12 cellular contexts compared by ENCODE assay signal in the genomic region with DNA sequence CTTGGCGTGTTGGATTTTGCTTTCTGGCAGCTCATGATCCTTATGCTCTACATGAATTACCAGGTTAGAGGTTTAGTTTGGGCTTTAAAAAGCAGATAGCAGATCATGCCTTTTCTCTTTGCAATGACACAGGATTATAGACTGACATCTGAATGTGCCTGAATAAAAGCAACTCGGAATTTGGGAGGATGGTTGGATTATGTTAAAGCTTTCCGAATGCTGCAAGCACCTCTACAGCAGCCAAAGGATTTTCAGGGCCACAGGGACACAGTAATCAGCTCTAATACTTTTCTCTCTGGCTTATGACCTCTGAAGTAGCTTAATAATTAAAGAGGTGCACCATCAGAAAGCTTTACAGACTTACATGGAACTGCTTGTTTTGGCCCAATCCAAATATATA.
DNase-seq lines count a peak whose midpoint lies in the region; ATAC-seq and TF ChIP-seq lines count a peak whose summit lies in the region.
"Had no signal": no experiment of that assay in that cellular context is flagged by ENCODE, and none has a peak within 500 bp of the region (broad histone marks: within the 10 kb centered on the region; RNA-seq: fewer than 3 reads in every experiment).

No MANE protein-coding gene starts in this region.

- H3K9me3 Mint-ChIP-seq in neural progenitor cell (no peaks in the 10 kb centered on the region), mesothelial cell of epicardium (no peaks in the 10 kb centered on the region)
- H3K9me3 Mint-ChIP-seq: CD4-positive, alpha-beta T cell; HFFc6 had no signal

- no peaks in the 10 kb centered on the region for H3K36me3 Mint-ChIP-seq in neural progenitor cell
- no peaks in the 10 kb centered on the region for H3K36me3 Mint-ChIP-seq in mesothelial cell of epicardium

- H3K4me1 ChIP-seq in neural progenitor cell: peaks cover 13% of the 10 kb centered on the region

- no peak overlapping the region for H3K4me2 ChIP-seq in neural progenitor cell

- no peaks in the 10 kb centered on the region for H4K20me1 ChIP-seq in neural progenitor cell (ENCODE audit: low read depth)

- H3K4me3 ChIP-seq in neural progenitor cell: no peak overlapping the region

- no peaks in the 10 kb centered on the region for H3K27me3 ChIP-seq in neural progenitor cell

- H3K4me1 Mint-ChIP-seq in neural progenitor cell: peaks cover 14% of the 10 kb centered on the region
- peaks cover 31% of the 10 kb centered on the region for H3K4me1 Mint-ChIP-seq in mesothelial cell of epicardium

- H3K9me3 ChIP-seq in neural progenitor cell (ENCODE audit: low read depth): no peaks in the 10 kb centered on the region

- in situ Hi-C loops in G401 (cut with HindIII; ENCODE audit: low sequenced_read_pairs): no loop called here

- no peak overlapping the region for H3K9ac ChIP-seq in neural progenitor cell

- H3F3A ChIP-seq in neural progenitor cell (ENCODE audit: low read depth): no peaks in the 10 kb centered on the region

- no peak overlapping the region for H3K27ac Mint-ChIP-seq in neural progenitor cell
- H3K27ac Mint-ChIP-seq in mesothelial cell of epicardium: no peak overlapping the region
- H3K27ac Mint-ChIP-seq: B cell; CD4-positive, alpha-beta T cell; HFFc6 had no signal

- H3K27me3 Mint-ChIP-seq in neural progenitor cell (ENCODE audit: insufficient read depth, low read depth): peaks cover 2% of the 10 kb centered on the region
- peaks cover 1% of the 10 kb centered on the region for H3K27me3 Mint-ChIP-seq in mesothelial cell of epicardium (ENCODE audit: low read depth)
- H3K27me3 Mint-ChIP-seq: B cell; CD4-positive, alpha-beta T cell had no signal

- peak; percentile 62 for DNase-seq in G401 (ENCODE audit: low spot score)
- DNase-seq in cerebellar cortex (ENCODE audit: low spot score): peak; percentile 59
- DNase-seq in neural progenitor cell (ENCODE audit: low spot score): no peak
- DNase-seq in cerebellar nuclear complex (lab: John Stamatoyannopoulos, UW): no peak
- DNase-seq in Kasumi-1 (lab: John Stamatoyannopoulos, UW): no peak
- DNase-seq in sciatic nerve (ENCODE audit: low spot score): no peak
- DNase-seq in mesothelial cell of epicardium (ENCODE audit: low spot score in 2 of 2, unreplicated experiment in 2 of 2): no peak
- DNase-seq: CD4-positive, alpha-beta T cell; DND-41; GF-D8 had no signal

- H3K27ac ChIP-seq in neural progenitor cell: no peak overlapping the region

- H3K4me3 Mint-ChIP-seq in neural progenitor cell (no peak overlapping the region), mesothelial cell of epicardium (no peak overlapping the region)
- H3K4me3 Mint-ChIP-seq: B cell; CD4-positive, alpha-beta T cell; HFFc6 had no signal

- H3K36me3 ChIP-seq in neural progenitor cell: no peaks in the 10 kb centered on the region

- no peak for ATAC-seq in sciatic nerve

- intact Hi-C loops in sciatic nerve (cut with DNase I): no loop called here

- no peak for TF ChIP-seq CTCF in neural progenitor cell (IDR thresholded peaks at IDR 0.05)
- no peak for TF ChIP-seq CTCF in mesothelial cell of epicardium (IDR thresholded peaks at IDR 0.05; ENCODE audit: unreplicated experiment)

- H3K79me2 ChIP-seq in neural progenitor cell (ENCODE audit: low read depth): no peaks in the 10 kb centered on the region

- peak overlapping the region; percentile 11 for H2AFZ ChIP-seq in neural progenitor cell (replicated peaks)

Comparison
In these comparisons a context has a peak if more than half of its experiments do, and no peak if none do; other contexts are left out.
1. DNase-seq: peak in G401 (single experiment) and cerebellar cortex (single experiment); none in neural progenitor cell (single experiment), cerebellar nuclear complex (0 of 2), Kasumi-1 (0 of 2), sciatic nerve (single experiment) and mesothelial cell of epicardium (0 of 2).